ENCODE assay signal across 1 cellular context in the genomic region with DNA sequence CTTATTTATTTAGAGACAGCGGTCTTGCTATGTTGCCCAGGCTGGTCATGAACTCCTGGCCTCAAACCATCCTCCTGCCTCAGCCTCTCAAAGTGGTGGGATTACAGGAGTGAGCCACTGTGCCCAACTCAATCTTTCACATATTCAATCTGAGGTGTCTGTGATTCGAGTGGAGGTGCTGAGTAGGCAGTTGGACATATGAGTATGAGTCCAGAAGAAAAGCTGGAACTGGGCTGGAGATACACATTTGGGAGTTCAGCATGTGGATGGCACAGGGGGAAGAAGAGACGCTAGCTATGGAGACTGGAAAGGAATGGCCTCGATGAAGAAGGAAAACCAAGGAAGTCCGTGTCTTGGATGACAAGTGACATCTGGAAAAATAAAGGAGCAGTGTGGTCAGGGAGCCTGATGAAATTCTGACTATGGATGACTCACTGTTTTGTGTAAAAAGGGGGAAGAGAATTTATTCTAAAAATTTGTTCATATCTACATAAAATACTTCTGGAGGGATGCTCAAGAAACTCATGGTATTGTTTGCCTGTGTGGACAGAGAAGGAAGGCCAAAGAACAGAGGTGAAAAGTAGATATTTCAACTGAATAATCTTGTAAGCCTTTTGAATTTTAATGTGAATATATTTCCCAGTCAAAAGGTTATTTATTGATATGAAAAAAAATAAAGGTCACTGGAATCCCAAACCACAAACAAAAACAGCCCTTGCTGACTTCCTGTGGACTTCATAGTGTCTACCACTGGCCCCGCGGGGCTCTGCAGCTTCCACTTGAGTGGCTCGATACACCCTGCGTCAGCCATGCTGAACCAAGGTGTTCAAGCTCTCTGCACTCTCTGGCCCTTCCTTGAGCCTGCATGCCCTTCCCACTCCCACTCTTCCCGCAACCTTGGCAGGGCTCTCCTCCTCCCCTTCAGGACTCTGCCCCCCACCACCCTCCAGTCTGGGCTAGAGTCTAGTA.
TF ChIP-seq lines count a peak whose summit lies in the region.

No MANE protein-coding gene starts in this region.

TF ChIP-seq in K562, 482 proteins besides CTCF, POLR2A, EP300 and RAD21:
- no peak for TF ChIP-seq SMARCE1 (IDR thresholded peaks at IDR 0.05)
- peak; percentile 67 for TF ChIP-seq FOSL1 (tag; conservative IDR thresholded peaks at IDR 0.05)
- peak; percentile 48; the same call in 1 of the 2 replicates for TF ChIP-seq C11orf30 (IDR thresholded peaks at IDR 0.05; ENCODE audit: low read depth)
- TF ChIP-seq JUN (IDR thresholded peaks at IDR 0.05; ENCODE audit: borderline replicate concordance, low read depth, low read length) = peak; percentile 64; the same call in 1 of the 2 replicates
- TF ChIP-seq JUN (CRISPR knock-in tag; IDR thresholded peaks at IDR 0.05; ENCODE audit: borderline replicate concordance) = no peak
- TF ChIP-seq, protein P1, sequence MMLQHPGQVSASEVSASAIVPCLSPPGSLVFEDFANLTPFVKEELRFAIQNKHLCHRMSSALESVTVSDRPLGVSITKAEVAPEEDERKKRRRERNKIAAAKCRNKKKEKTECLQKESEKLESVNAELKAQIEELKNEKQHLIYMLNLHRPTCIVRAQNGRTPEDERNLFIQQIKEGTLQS (IDR thresholded peaks at IDR 0.05) = peak; percentile 83
- TF ChIP-seq, protein P1 (CRISPR knock-in tag; conservative IDR thresholded peaks at IDR 0.05) = no peak
- no peak for TF ChIP-seq ZNF561 (CRISPR knock-in tag; conservative IDR thresholded peaks at IDR 0.05)
- TF ChIP-seq CEBPG (CRISPR knock-in tag; IDR thresholded peaks at IDR 0.05) = no peak
- TF ChIP-seq CEBPG (tag; conservative IDR thresholded peaks at IDR 0.05 in 1 of 2, IDR thresholded peaks at IDR 0.05 in 1 of 2) = 0 out of 4 replicates have a peak, but pooled peaks of 1 of the 2 experiments have one; percentile 52
- TF ChIP-seq JUND (IDR thresholded peaks at IDR 0.05; ENCODE audit: borderline replicate concordance, low read depth, low read length) = peak; percentile 64; the same call in 1 of the 2 replicates
- TF ChIP-seq JUND (tag; IDR thresholded peaks at IDR 0.05; ENCODE audit: borderline replicate concordance, low read depth, low read length) = no peak
